In genomic region chr1:210223174-210223904, GRCh38 we compare ENCODE assay signal across 20 cellular contexts. TPM values are rescaled to one million over a fixed set of nuclear protein-coding genes. Genes with fewer than 3 reads are reported as not detected.
A peak's percentile ranks its signal among the peaks of the same experiment; 100 is the strongest.
DNase-seq lines count a peak whose midpoint lies in the region; ATAC-seq and TF ChIP-seq lines count a peak whose summit lies in the region.
"Had no signal": no experiment of that assay in that cellular context is flagged by ENCODE, and none has a peak within 500 bp of the region (broad histone marks: within the 10 kb centered on the region; RNA-seq: fewer than 3 reads in every experiment).

No MANE protein-coding gene starts in this region.

- H3K36me3 ChIP-seq in MG63: no peaks in the 10 kb centered on the region
- H3K36me3 ChIP-seq in stomach smooth muscle (ENCODE audit: control insufficient read depth in 2 of 2, insufficient read depth in 2 of 2, low read length in 2 of 2): no peaks in the 10 kb centered on the region
- H3K36me3 ChIP-seq: BLaER1 treated with 17β-estradiol and CSF1 and Interleukin-3, amounts not matched to agents 10 nM and 100 nM; neutrophil; Peyer's patch; right lobe of liver had no signal

- DNase-seq in MG63 (peak; percentile 13), epithelial cell of proximal tubule (ENCODE audit: low read depth) (peak; percentile 77), mucosa of gallbladder (ENCODE audit: low spot score) (peak; percentile 64), omental fat pad (ENCODE audit: low spot score) (no peak)
- DNase-seq: activated naive CD4-positive, alpha-beta T cell treated with anti-CD3 and anti-CD28 coated beads for 36 hours; body of pancreas; DMS 273 treated with DMSO at 0.1 percent for 48 hours; erythroblast; NCI-H1105; NCI-H2171; Peyer's patch; right lobe of liver; stimulated activated CD4-positive, alpha-beta T cell treated with anti-CD3 and anti-CD28 coated beads, Interleukin-2, amount 100 ng/mL, for 24 hours; substantia nigra had no signal

- no peak overlapping the region for H3K4me3 ChIP-seq in MG63
- H3K4me3 ChIP-seq in epithelial cell of proximal tubule (ENCODE audit: low read depth, low read length): no peak overlapping the region
- no peak overlapping the region for H3K4me3 ChIP-seq in stomach smooth muscle (ENCODE audit: low read length in 2 of 2)
- H3K4me3 ChIP-seq: BLaER1 treated with 17β-estradiol and CSF1 and Interleukin-3, amounts not matched to agents 10 nM and 100 nM; body of pancreas; Peyer's patch; right lobe of liver had no signal

- peaks cover 7% of the 10 kb centered on the region for H3K4me1 ChIP-seq in stomach smooth muscle (ENCODE audit: control insufficient read depth, insufficient read depth, low read length)
- H3K4me1 ChIP-seq: BLaER1 treated with 17β-estradiol and CSF1 and Interleukin-3, amounts not matched to agents 10 nM and 100 nM; body of pancreas; right lobe of liver had no signal

- ATAC-seq in HG03045 (IDR thresholded peaks at IDR 0.05; ENCODE audit: unreplicated experiment) (no peak), HG03442 (IDR thresholded peaks at IDR 0.05; ENCODE audit: unreplicated experiment) (no peak), omental fat pad (ENCODE audit: low FRiP score) (no peak)
- ATAC-seq: right lobe of liver had no signal

- no peak overlapping the region for H3K9ac ChIP-seq in stomach smooth muscle (ENCODE audit: low read length in 2 of 2)
- H3K9ac ChIP-seq: BLaER1 treated with 17β-estradiol and CSF1 and Interleukin-3, amounts not matched to agents 10 nM and 100 nM; KMS-11 had no signal

- H3K27ac ChIP-seq in stomach smooth muscle (ENCODE audit: low read length): peak overlapping the region; percentile 62
- H3K27ac ChIP-seq: BLaER1 treated with 17β-estradiol and CSF1 and Interleukin-3, amounts not matched to agents 10 nM and 100 nM; KMS-11; neutrophil; Peyer's patch; right lobe of liver had no signal

- no peaks in the 10 kb centered on the region for H3K9me3 ChIP-seq in MG63
- H3K9me3 ChIP-seq in stomach smooth muscle (ENCODE audit: control insufficient read depth in 2 of 2, low read length in 2 of 2): no peaks in the 10 kb centered on the region
- H3K9me3 ChIP-seq: BLaER1 treated with 17β-estradiol and CSF1 and Interleukin-3, amounts not matched to agents 10 nM and 100 nM; body of pancreas; neutrophil; Peyer's patch; right lobe of liver had no signal

- peaks cover 23% of the 10 kb centered on the region for H3K27me3 ChIP-seq in MG63
- H3K27me3 ChIP-seq in stomach smooth muscle (ENCODE audit: control insufficient read depth in 1 of 2, insufficient read depth in 2 of 2, low read length in 2 of 2): no peaks in the 10 kb centered on the region
- H3K27me3 ChIP-seq: body of pancreas, Peyer's patch, right lobe of liver had no signal

- TF ChIP-seq CTCF in epithelial cell of proximal tubule (conservative IDR thresholded peaks at IDR 0.05; ENCODE audit: low read depth, low read length) (peak; percentile 6), omental fat pad (IDR thresholded peaks at IDR 0.05) (no peak)

RNA-seq across cellular contexts. Expression of gene SERTAD4, which starts 9.3 kb away (rescaled TPM):
- total RNA-seq in MG63 (2014; rRNA removed; shearing (Covaris generic); ENCODE audit: low replicate concordance): 0.69 TPM in 1 of 2 replicates, not detected in the other
- total RNA-seq in epithelial cell of proximal tubule (8.7 and 12.7 TPM in 2 replicates), mucosa of gallbladder (2.6 TPM), omental fat pad (1 to 10 TPM in 2 of 4 donors, under 1 TPM in 2; 0.36 to 2.7 (median 1.5) TPM)
- total RNA-seq: activated naive CD4-positive, alpha-beta T cell treated with anti-CD3 and anti-CD28 coated beads for 36 hours; right lobe of liver had no signal
